In genomic region chr9:124037790-124038189, GRCh38 we compare ENCODE assay signal across 1 cellular context.
TF ChIP-seq lines count a peak whose summit lies in the region.

No MANE protein-coding gene starts in this region.

TF ChIP-seq in GM12891, 5 proteins besides CTCF, POLR2A, EP300 and RAD21:
- TF ChIP-seq PAX5 (IDR thresholded peaks at IDR 0.05; ENCODE audit: insufficient read depth, low read length, severe bottlenecking) (no peak), TAF1 (IDR thresholded peaks at IDR 0.05; ENCODE audit: low read depth, low read length) (no peak), POU2F2 (IDR thresholded peaks at IDR 0.05; ENCODE audit: low read depth, low read length) (no peak), SPI1 (IDR thresholded peaks at IDR 0.05; ENCODE audit: low read depth, low read length) (no peak), POLR2AphosphoS5 (IDR thresholded peaks at IDR 0.05; ENCODE audit: low read depth, low read length) (no peak)
TF ChIP-seq in GM12891: peak in this region for 0.
